ENCODE assay signal across 14 cellular contexts in the genomic region with DNA sequence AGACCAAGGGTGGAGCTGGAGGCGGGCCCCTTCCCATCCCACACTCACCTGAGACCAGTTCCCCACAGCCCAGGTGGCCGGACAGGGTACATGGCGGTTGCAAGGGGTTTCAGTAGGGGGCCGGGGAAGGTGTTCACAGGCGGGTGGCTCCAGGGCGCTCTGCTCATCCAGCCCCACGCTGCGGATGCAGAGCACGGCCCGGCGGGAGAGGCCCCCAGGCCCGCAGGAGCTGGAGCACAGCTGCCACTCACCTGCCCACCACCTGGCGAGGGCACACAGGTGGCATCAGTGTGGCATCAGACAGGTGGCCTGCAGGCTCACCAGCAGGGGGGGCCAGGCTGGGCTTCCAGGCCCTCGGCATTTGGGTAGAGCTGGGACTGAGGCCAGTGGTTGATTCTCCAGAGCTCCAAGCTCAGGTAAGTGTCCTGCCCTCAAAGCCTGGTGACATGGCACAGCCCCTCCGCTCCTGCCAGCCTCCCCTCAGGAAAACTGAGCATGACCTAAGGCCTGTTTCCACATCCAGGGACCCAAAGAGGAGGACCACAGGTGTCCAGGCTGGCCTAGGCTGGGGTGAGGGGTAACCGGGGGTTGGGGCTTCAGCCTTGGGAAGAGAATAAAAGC. TPM values are rescaled to one million over a fixed set of nuclear protein-coding genes. Genes with fewer than 3 reads are reported as not detected.
DNase-seq lines count a peak whose midpoint lies in the region; ATAC-seq, FAIRE-seq and TF ChIP-seq lines count a peak whose summit lies in the region.
"Had no signal": no experiment of that assay in that cellular context is flagged by ENCODE, and none has a peak within 500 bp of the region (broad histone marks: within the 10 kb centered on the region; RNA-seq: fewer than 3 reads in every experiment).

No MANE protein-coding gene starts in this region.

- no peak overlapping the region for H3K4me2 ChIP-seq in keratinocyte (ENCODE audit: control insufficient read depth, extremely low read depth, insufficient read depth, low read depth, low read length)

- FAIRE-seq in keratinocyte (lab: Jason Lieb, UNC), result no peak

- H3K9me3 ChIP-seq in right atrium auricular region (no peaks in the 10 kb centered on the region), keratinocyte (ENCODE audit: control insufficient read depth, low read depth, low read length) (no peaks in the 10 kb centered on the region), upper lobe of right lung (no peaks in the 10 kb centered on the region)
- H3K9me3 ChIP-seq: Caco-2 had no signal

- dilution Hi-C loops in keratinocyte (cut with MboI; ENCODE audit: extremely low pct_ligation_motif_present, low sequenced_read_pairs), result no loop called here

- no peak overlapping the region for H3K4me3 ChIP-seq in right atrium auricular region
- H3K4me3 ChIP-seq in keratinocyte (ENCODE audit: control insufficient read depth in 2 of 3, extremely low read depth in 1 of 3, insufficient read depth in 2 of 3, low read depth in 1 of 3, low read length in 3 of 3), result no peak overlapping the region
- no peak overlapping the region for H3K4me3 ChIP-seq in upper lobe of right lung

- TF ChIP-seq CTCF in right atrium auricular region (IDR thresholded peaks at IDR 0.05), result no peak
- TF ChIP-seq CTCF in keratinocyte (optimal IDR thresholded peaks at IDR 0.05 in 1 of 3, IDR thresholded peaks at IDR 0.05 in 1 of 3, conservative IDR thresholded peaks at IDR 0.05 in 1 of 3; ENCODE audit: extremely low read depth in 1 of 3, insufficient read depth in 2 of 3, low read length in 3 of 3), result peak in 2 of 3 experiments; percentile 17 to 26
- no peak for TF ChIP-seq CTCF in upper lobe of right lung (IDR thresholded peaks at IDR 0.05)

- DNase-seq in left ventricle myocardium superior (peak; percentile 28), right atrium auricular region (ENCODE audit: low spot score) (no peak), NCI-H774 (lab: John Stamatoyannopoulos, UW) (peak; percentile 8), keratinocyte (ENCODE audit: low read depth, low spot score) (no peak), upper lobe of right lung (peak; percentile 54), NCI-H2029 treated with DMSO at 0.1 percent for 48 hours (lab: John Stamatoyannopoulos, UW) (no peak), Ammon's horn (ENCODE audit: low spot score) (no peak), HPDE6-E6E7 (ENCODE audit: extremely low spot score) (no peak)
- DNase-seq: activated effector memory CD4-positive, alpha-beta T cell treated with anti-CD3 and anti-CD28 coated beads, Interleukin-2, amount 50 U/mL, for 16 hours; foreskin melanocyte; GDM1; H7; stimulated activated CD4-positive, alpha-beta T cell treated with anti-CD3 and anti-CD28 coated beads, Interleukin-4, amount 100 ng/mL, for 24 hours had no signal

- H3K9me1 ChIP-seq in keratinocyte (ENCODE audit: control insufficient read depth, extremely low read depth, insufficient read depth, low read length), result no peaks in the 10 kb centered on the region

- no peak overlapping the region for H3K9ac ChIP-seq in keratinocyte (ENCODE audit: control insufficient read depth, extremely low read depth, insufficient read depth, low read length)

- H3K27ac ChIP-seq in right atrium auricular region, result peak overlapping the region in 1 of 2 donors; percentile 10
- no peak overlapping the region for H3K27ac ChIP-seq in keratinocyte (ENCODE audit: control insufficient read depth, insufficient read depth, low read length)
- H3K27ac ChIP-seq in upper lobe of right lung, result no peak overlapping the region

- H3K27me3 ChIP-seq in right atrium auricular region, result no peaks in the 10 kb centered on the region
- no peaks in the 10 kb centered on the region for H3K27me3 ChIP-seq in keratinocyte (ENCODE audit: control insufficient read depth, extremely low read depth, insufficient read depth, low read length)
- no peaks in the 10 kb centered on the region for H3K27me3 ChIP-seq in upper lobe of right lung

- ATAC-seq in left ventricle myocardium superior (no peak), upper lobe of right lung (no peak)

- H3K4me1 ChIP-seq in right atrium auricular region, result peaks cover 0 to 31% of the 10 kb centered on the region in 2 donors
- peaks cover 6% of the 10 kb centered on the region for H3K4me1 ChIP-seq in keratinocyte (ENCODE audit: control insufficient read depth, extremely low read depth, insufficient read depth, low read length)
- no peaks in the 10 kb centered on the region for H3K4me1 ChIP-seq in upper lobe of right lung
- H3K4me1 ChIP-seq: Caco-2 had no signal

- no peaks in the 10 kb centered on the region for H3K36me3 ChIP-seq in right atrium auricular region
- H3K36me3 ChIP-seq in keratinocyte (ENCODE audit: control insufficient read depth in 2 of 2, extremely low read depth in 1 of 2, insufficient read depth in 2 of 2, low read length in 2 of 2), result no peaks in the 10 kb centered on the region
- H3K36me3 ChIP-seq in upper lobe of right lung, result no peaks in the 10 kb centered on the region

- no peak overlapping the region for H2AFZ ChIP-seq in keratinocyte (ENCODE audit: control insufficient read depth, low read length)

- H3K79me2 ChIP-seq in keratinocyte (ENCODE audit: control insufficient read depth, insufficient read depth, low read length), result no peaks in the 10 kb centered on the region

- no peaks in the 10 kb centered on the region for H4K20me1 ChIP-seq in keratinocyte (ENCODE audit: control insufficient read depth, extremely low read depth, insufficient read depth, low read length)

- intact Hi-C loops in left ventricle myocardium superior (cut with micrococcal nuclease) (no loop called here), upper lobe of right lung (cut with DNase I) (no loop called here)

RNA-seq across cellular contexts. Expression of a gene that starts 43.8 kb away (rescaled TPM):
- 37.9 TPM for total RNA-seq in left ventricle myocardium superior
- 10 to 100 TPM; 20.8 to 39.2 TPM for total RNA-seq in right atrium auricular region
- polyA plus RNA-seq in keratinocyte, result 0.13 to 0.68 TPM (median 0.24 TPM) in 3 replicates
- 0.16 TPM for polyA plus RNA-seq in keratinocyte (2011; ENCODE audit: low read depth)
- polyA plus RNA-seq in keratinocyte (2011; cell fraction: cytosol; rRNA removed), result 0.05 and 0.18 TPM in 2 replicates
- 1.5 and 2.8 TPM in 2 replicates for polyA plus RNA-seq in keratinocyte (2011; cell fraction: nucleus; rRNA removed)
- polyA plus RNA-seq in keratinocyte (2012; ENCODE audit: low replicate concordance), result 0.34 and 0.42 TPM in 2 replicates
- polyA minus RNA-seq in keratinocyte, result 0.13 to 0.89 TPM (median 0.26 TPM) in 3 replicates
- 0.77 TPM for polyA minus RNA-seq in keratinocyte (2011; cell fraction: cytosol; rRNA and poly(A)+ RNA removed)
- 1.6 and 2.7 TPM in 2 replicates for polyA minus RNA-seq in keratinocyte (2011; cell fraction: nucleus; rRNA and poly(A)+ RNA removed)
- total RNA-seq in upper lobe of right lung, result 9.1 TPM

Comparison
In these comparisons a context has a peak if more than half of its experiments do, and no peak if none do; other contexts are left out.
1. DNase-seq: peak in left ventricle myocardium superior (single experiment), NCI-H774 (single experiment) and upper lobe of right lung (single experiment); none in right atrium auricular region (single experiment), keratinocyte (single experiment), NCI-H2029 treated with DMSO at 0.1 percent for 48 hours (single experiment), Ammon's horn (single experiment) and HPDE6-E6E7 (single experiment).
2. CTCF ChIP-seq: peak in keratinocyte (2 of 3); none in right atrium auricular region (0 of 2) and upper lobe of right lung (single experiment).